ENCODE assay signal across 2 cellular contexts in genomic region chr19:41219924-41220567, GRCh38.
TF ChIP-seq lines count a peak whose summit lies in the region.

No MANE protein-coding gene starts in this region.

TF ChIP-seq in HEK293, 187 proteins besides CTCF, POLR2A, EP300 and RAD21 (continued from another document):
- TF ChIP-seq, protein P1, sequence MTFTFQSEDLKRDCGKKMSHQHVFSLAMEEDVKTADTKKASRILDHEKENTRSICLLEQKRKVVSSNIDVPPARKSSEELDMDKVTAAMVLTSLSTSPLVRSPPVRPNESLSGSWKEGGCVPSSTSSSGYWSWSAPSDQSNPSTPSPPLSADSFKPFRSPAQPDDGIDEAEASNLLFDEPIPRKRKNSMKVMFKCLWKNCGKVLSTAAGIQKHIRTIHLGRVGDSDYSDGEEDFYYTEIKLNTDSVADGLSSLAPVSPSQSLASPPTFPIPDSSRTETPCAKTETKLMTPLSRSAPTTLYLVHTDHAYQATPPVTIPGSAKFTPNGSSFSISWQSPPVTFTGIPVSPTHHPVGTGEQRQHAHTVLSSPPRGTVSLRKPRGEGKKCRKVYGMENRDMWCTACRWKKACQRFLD (tag by site-specific recombination; IDR thresholded peaks at IDR 0.05) = no peak
- TF ChIP-seq ZNF423 (tag by site-specific recombination; IDR thresholded peaks at IDR 0.05) (no peak), ZNF830 (tag by site-specific recombination; IDR thresholded peaks at IDR 0.05; ENCODE audit: low read depth) (no peak), ZBTB7A (tag by site-specific recombination; IDR thresholded peaks at IDR 0.05; ENCODE audit: low read depth) (no peak), ZFP69B (tag by site-specific recombination; IDR thresholded peaks at IDR 0.05) (no peak), ZSCAN23 (tag by site-specific recombination; IDR thresholded peaks at IDR 0.05) (no peak), ZNF747 (tag by site-specific recombination; IDR thresholded peaks at IDR 0.05) (no peak), ZNF561 (tag by site-specific recombination; IDR thresholded peaks at IDR 0.05; ENCODE audit: borderline replicate concordance) (no peak), ZBTB17 (tag by site-specific recombination; IDR thresholded peaks at IDR 0.05) (peak; percentile 90), ZNF132 (tag by site-specific recombination; IDR thresholded peaks at IDR 0.05; ENCODE audit: borderline replicate concordance) (no peak), ZNF76 (tag by site-specific recombination; IDR thresholded peaks at IDR 0.05; ENCODE audit: borderline replicate concordance, low read depth) (no peak), SALL2 (tag by site-specific recombination; IDR thresholded peaks at IDR 0.05; ENCODE audit: borderline replicate concordance) (no peak), BCL11B (tag by site-specific recombination; IDR thresholded peaks at IDR 0.05; ENCODE audit: low read depth) (0 out of 2 replicates have a peak, but pooled peaks have one; percentile 20), ZNF138 (tag by site-specific recombination; IDR thresholded peaks at IDR 0.05; ENCODE audit: borderline replicate concordance) (no peak), TCF7L2 (IDR thresholded peaks at IDR 0.05; ENCODE audit: borderline replicate concordance, low read depth, low read length) (no peak), KLF10 (tag by site-specific recombination; IDR thresholded peaks at IDR 0.05) (no peak), ZNF549 (tag by site-specific recombination; IDR thresholded peaks at IDR 0.05) (no peak), ZNF274 (IDR thresholded peaks at IDR 0.05; ENCODE audit: low read length) (no peak), ZNF274 (tag by site-specific recombination; IDR thresholded peaks at IDR 0.05; ENCODE audit: borderline replicate concordance) (no peak), ZNF366 (tag by site-specific recombination; conservative IDR thresholded peaks at IDR 0.05) (peak; percentile 64), HOXC10 (CRISPR knock-in tag; IDR thresholded peaks at IDR 0.05) (no peak)
- TF ChIP-seq, protein P2, sequence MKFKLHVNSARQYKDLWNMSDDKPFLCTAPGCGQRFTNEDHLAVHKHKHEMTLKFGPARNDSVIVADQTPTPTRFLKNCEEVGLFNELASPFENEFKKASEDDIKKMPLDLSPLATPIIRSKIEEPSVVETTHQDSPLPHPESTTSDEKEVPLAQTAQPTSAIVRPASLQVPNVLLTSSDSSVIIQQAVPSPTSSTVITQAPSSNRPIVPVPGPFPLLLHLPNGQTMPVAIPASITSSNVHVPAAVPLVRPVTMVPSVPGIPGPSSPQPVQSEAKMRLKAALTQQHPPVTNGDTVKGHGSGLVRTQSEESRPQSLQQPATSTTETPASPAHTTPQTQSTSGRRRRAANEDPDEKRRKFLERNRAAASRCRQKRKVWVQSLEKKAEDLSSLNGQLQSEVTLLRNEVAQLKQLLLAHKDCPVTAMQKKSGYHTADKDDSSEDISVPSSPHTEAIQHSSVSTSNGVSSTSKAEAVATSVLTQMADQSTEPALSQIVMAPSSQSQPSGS (tag by site-specific recombination; IDR thresholded peaks at IDR 0.05; ENCODE audit: low read depth) = no peak
- TF ChIP-seq, protein P3, sequence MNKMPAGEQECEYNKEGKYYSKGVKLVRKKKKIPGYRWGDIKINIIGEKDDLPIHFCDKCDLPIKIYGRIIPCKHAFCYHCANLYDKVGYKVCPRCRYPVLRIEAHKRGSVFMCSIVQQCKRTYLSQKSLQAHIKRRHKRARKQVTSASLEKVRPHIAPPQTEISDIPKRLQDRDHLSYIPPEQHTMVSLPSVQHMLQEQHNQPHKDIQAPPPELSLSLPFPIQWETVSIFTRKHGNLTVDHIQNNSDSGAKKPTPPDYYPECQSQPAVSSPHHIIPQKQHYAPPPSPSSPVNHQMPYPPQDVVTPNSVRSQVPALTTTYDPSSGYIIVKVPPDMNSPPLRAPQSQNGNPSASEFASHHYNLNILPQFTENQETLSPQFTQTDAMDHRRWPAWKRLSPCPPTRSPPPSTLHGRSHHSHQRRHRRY (tag by site-specific recombination; IDR thresholded peaks at IDR 0.05) = no peak
- TF ChIP-seq, protein P4, sequence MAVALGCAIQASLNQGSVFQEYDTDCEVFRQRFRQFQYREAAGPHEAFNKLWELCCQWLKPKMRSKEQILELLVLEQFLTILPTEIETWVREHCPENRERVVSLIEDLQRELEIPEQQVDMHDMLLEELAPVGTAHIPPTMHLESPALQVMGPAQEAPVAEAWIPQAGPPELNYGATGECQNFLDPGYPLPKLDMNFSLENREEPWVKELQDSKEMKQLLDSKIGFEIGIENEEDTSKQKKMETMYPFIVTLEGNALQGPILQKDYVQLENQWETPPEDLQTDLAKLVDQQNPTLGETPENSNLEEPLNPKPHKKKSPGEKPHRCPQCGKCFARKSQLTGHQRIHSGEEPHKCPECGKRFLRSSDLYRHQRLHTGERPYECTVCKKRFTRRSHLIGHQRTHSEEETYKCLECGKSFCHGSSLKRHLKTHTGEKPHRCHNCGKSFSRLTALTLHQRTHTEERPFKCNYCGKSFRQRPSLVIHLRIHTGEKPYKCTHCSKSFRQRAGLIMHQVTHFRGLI (tag by site-specific recombination; IDR thresholded peaks at IDR 0.05) = no peak

TF ChIP-seq in K562, 482 proteins besides CTCF, POLR2A, EP300 and RAD21 (continued from another document and continues in another):
- no peak for TF ChIP-seq BCLAF1 (IDR thresholded peaks at IDR 0.05; ENCODE audit: borderline replicate concordance in 1 of 2, control insufficient read depth in 1 of 2, low read depth in 2 of 2, low read length in 1 of 2)
- TF ChIP-seq SAFB2 (IDR thresholded peaks at IDR 0.05; ENCODE audit: borderline replicate concordance, low read depth, low read length, severe bottlenecking) = no peak
- TF ChIP-seq AFF4 (CRISPR knock-in tag; IDR thresholded peaks at IDR 0.05) = no peak
- TF ChIP-seq ELF4 (CRISPR knock-in tag; IDR thresholded peaks at IDR 0.05) = no peak
- no peak for TF ChIP-seq FOXJ3 (CRISPR knock-in tag; IDR thresholded peaks at IDR 0.05)
- TF ChIP-seq NCOA6 (IDR thresholded peaks at IDR 0.05) = no peak
- peak; percentile 79 for TF ChIP-seq NFIC (IDR thresholded peaks at IDR 0.05)
- no peak for TF ChIP-seq CBX2 (IDR thresholded peaks at IDR 0.05; ENCODE audit: insufficient read depth, low read length, poor library complexity, severe bottlenecking)
- TF ChIP-seq, protein P5, sequence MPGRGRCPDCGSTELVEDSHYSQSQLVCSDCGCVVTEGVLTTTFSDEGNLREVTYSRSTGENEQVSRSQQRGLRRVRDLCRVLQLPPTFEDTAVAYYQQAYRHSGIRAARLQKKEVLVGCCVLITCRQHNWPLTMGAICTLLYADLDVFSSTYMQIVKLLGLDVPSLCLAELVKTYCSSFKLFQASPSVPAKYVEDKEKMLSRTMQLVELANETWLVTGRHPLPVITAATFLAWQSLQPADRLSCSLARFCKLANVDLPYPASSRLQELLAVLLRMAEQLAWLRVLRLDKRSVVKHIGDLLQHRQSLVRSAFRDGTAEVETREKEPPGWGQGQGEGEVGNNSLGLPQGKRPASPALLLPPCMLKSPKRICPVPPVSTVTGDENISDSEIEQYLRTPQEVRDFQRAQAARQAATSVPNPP (IDR thresholded peaks at IDR 0.05; ENCODE audit: borderline replicate concordance, insufficient read depth, insufficient read length) = no peak
- no peak for TF ChIP-seq HES1 (IDR thresholded peaks at IDR 0.05; ENCODE audit: low read depth)
- no peak for TF ChIP-seq CHD2 (IDR thresholded peaks at IDR 0.05; ENCODE audit: low read depth, low read length)
- TF ChIP-seq ZNF589 (CRISPR knock-in tag; IDR thresholded peaks at IDR 0.05; ENCODE audit: low read depth) = no peak
- no peak for TF ChIP-seq SNAPC5 (CRISPR knock-in tag; IDR thresholded peaks at IDR 0.05)
- TF ChIP-seq ZNF23 (CRISPR knock-in tag; IDR thresholded peaks at IDR 0.05) = no peak
- TF ChIP-seq HDGF (IDR thresholded peaks at IDR 0.05) = no peak
- no peak for TF ChIP-seq SMAD3 (CRISPR knock-in tag; conservative IDR thresholded peaks at IDR 0.05)
- no peak for TF ChIP-seq ZBTB9 (CRISPR knock-in tag; IDR thresholded peaks at IDR 0.05)
- no peak for TF ChIP-seq SMAD4 (CRISPR knock-in tag; conservative IDR thresholded peaks at IDR 0.05)
- no peak for TF ChIP-seq ZBTB1 (CRISPR knock-in tag; IDR thresholded peaks at IDR 0.05; ENCODE audit: borderline replicate concordance, low read depth)
- TF ChIP-seq TRIM24 (IDR thresholded peaks at IDR 0.05) = peak in 1 of 2 experiments; percentile 61; a peak in 2 of 4 replicates
- no peak for TF ChIP-seq ZKSCAN8 (CRISPR knock-in tag; IDR thresholded peaks at IDR 0.05)
- no peak for TF ChIP-seq ETV1 (tag; conservative IDR thresholded peaks at IDR 0.05; ENCODE audit: low read depth)
- no peak for TF ChIP-seq SMC3 (conservative IDR thresholded peaks at IDR 0.05; ENCODE audit: insufficient read depth, low read depth, low read length)
- TF ChIP-seq HINFP (tag; conservative IDR thresholded peaks at IDR 0.05; ENCODE audit: low read depth) = no peak
- no peak for TF ChIP-seq SRSF9 (IDR thresholded peaks at IDR 0.05; ENCODE audit: borderline replicate concordance, low read depth, low read length)
- TF ChIP-seq TCF3 (CRISPR knock-in tag; IDR thresholded peaks at IDR 0.05) = peak; percentile 65
- no peak for TF ChIP-seq YY1 (IDR thresholded peaks at IDR 0.05; ENCODE audit: borderline replicate concordance in 1 of 3, control insufficient read depth in 1 of 3, extremely low read depth in 1 of 3, insufficient read depth in 3 of 3, insufficient read length in 1 of 3, insufficient replicate concordance in 2 of 3, low read depth in 1 of 3, low read length in 2 of 3)
- peak; percentile 52; the same call in 1 of the 2 replicates for TF ChIP-seq MTA1 (IDR thresholded peaks at IDR 0.05; ENCODE audit: borderline replicate concordance)
